In genomic region chr4:70754990-70755688, GRCh38 we compare ENCODE assay signal across 14 cellular contexts. TPM values are rescaled to one million over a fixed set of nuclear protein-coding genes. Genes with fewer than 3 reads are reported as not detected.
DNase-seq lines count a peak whose midpoint lies in the region; ATAC-seq and TF ChIP-seq lines count a peak whose summit lies in the region.
"Had no signal": no experiment of that assay in that cellular context is flagged by ENCODE, and none has a peak within 500 bp of the region (broad histone marks: within the 10 kb centered on the region; RNA-seq: fewer than 3 reads in every experiment).

No MANE protein-coding gene starts in this region.

- ATAC-seq in activated CD4-positive, CD25-positive, alpha-beta regulatory T cell treated with anti-CD3 and anti-CD28 coated beads, Interleukin-2, amount 50 U/mL, for 24 hours, result peak; percentile 77 to 79
- ATAC-seq in GM21526 (IDR thresholded peaks at IDR 0.05; ENCODE audit: low FRiP score, unreplicated experiment), result peak; percentile 42
- ATAC-seq in HG03378 (IDR thresholded peaks at IDR 0.05; ENCODE audit: unreplicated experiment), result peak; percentile 59

- H3K9me3 ChIP-seq in spleen, result no peaks in the 10 kb centered on the region
- H3K9me3 ChIP-seq: MG63 had no signal

- intact Hi-C loops in spleen (cut with DNase I; ENCODE audit: low total_unique reads), result no loop called here

- TF ChIP-seq POLR2A in spleen (IDR thresholded peaks at IDR 0.05), result no peak

- TF ChIP-seq CTCF in spleen (IDR thresholded peaks at IDR 0.05 in 8 of 11, conservative IDR thresholded peaks at IDR 0.05 in 3 of 11), result no peak

- peaks cover 0 to 68% (median 43%) of the 10 kb centered on the region in 6 donors for H3K4me1 ChIP-seq in spleen
- H3K4me1 ChIP-seq: neural progenitor cell had no signal

- no peaks in the 10 kb centered on the region for H3K36me3 ChIP-seq in spleen
- H3K36me3 ChIP-seq: MG63, neural progenitor cell had no signal

- peak overlapping the region in 7 of 8 donors; percentile 36 to 75 (median 68) for H3K27ac ChIP-seq in spleen
- H3K27ac ChIP-seq: neural progenitor cell, skin epidermis had no signal

- no peak for DNase-seq in activated CD4-positive, CD25-positive, alpha-beta regulatory T cell treated with anti-CD3 and anti-CD28 coated beads, Interleukin-2, amount 50 U/mL, for 72 hours
- DNase-seq in spleen, result no peak
- DNase-seq in cerebellum (ENCODE audit: low spot score), result no peak
- no peak for DNase-seq in GF-D8 (lab: John Stamatoyannopoulos, UW)
- DNase-seq in hippocampal formation (lab: John Stamatoyannopoulos, UW), result no peak
- DNase-seq: activated CD4-positive, alpha-beta memory T cell treated with anti-CD3 and anti-CD28 coated beads for 36 hours; DMS153; MG63; NCI-H774 had no signal

- H3K4me3 ChIP-seq in spleen, result peak overlapping the region in 2 of 8 donors; percentile 13 to 39
- H3K4me3 ChIP-seq: MG63, neural progenitor cell, skin epidermis had no signal

- 72 to 87% (median 79%) methylated on average over 10 of the region's 10 CpGs for WGBS in spleen, 5 donors

- H3K27me3 ChIP-seq in spleen (replicated peaks in 1 of 7), result no peaks in the 10 kb centered on the region
- H3K27me3 ChIP-seq: MG63, neural progenitor cell had no signal

RNA-seq across cellular contexts. Expression of gene RUFY3, which starts 33.4 kb away (rescaled TPM):
- total RNA-seq in spleen, result 10 to 100 TPM; 41.6 to 96.8 (median 88.3) TPM
- polyA plus RNA-seq in spleen, result 10 to 100 TPM; 19.2 to 29.1 (median 23.3) TPM
- 306 TPM for total RNA-seq in cerebellum
